ENCODE assay signal across 14 cellular contexts in the genomic region with DNA sequence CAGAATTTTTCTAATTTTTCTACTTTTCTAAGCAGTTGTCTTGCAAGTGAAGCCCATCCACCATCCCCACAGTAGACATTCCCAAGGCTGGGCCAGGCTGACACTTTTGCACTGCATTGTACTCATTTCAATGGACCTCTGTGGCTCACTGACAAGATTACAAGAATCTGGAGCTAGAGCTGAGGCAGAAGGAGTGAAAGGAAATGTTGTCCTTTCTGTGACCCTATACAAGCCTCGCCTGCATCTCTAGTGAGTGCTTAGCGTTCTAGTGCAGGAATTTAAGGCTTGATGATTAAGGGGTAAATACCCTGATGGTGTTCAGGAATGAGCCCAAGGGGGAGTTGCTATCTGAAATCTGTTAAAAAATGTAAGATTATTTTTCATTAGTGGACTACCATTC.
"Had no signal": no experiment of that assay in that cellular context is flagged by ENCODE, and none has a peak within 500 bp of the region (broad histone marks: within the 10 kb centered on the region; RNA-seq: fewer than 3 reads in every experiment).

No MANE protein-coding gene starts in this region.

- H3K4me3 Mint-ChIP-seq: activated naive CD8-positive, alpha-beta T cell treated with anti-CD3 and anti-CD28 coated beads for 36 hours; nephron progenitor cell; stimulated activated naive CD8-positive, alpha-beta T cell treated with anti-CD3 and anti-CD28 coated beads, Interleukin-15, Interleukin-2, amounts not matched to agents 100 ng/mL and 50 ng/mL, for 24 hours; T-cell had no signal

- H3K27me3 Mint-ChIP-seq: activated naive CD8-positive, alpha-beta T cell treated with anti-CD3 and anti-CD28 coated beads for 36 hours; stimulated activated naive CD8-positive, alpha-beta T cell treated with anti-CD3 and anti-CD28 coated beads, Interleukin-15, Interleukin-2, amounts not matched to agents 100 ng/mL and 50 ng/mL, for 24 hours had no signal

- H3K9me3 Mint-ChIP-seq: activated naive CD8-positive, alpha-beta T cell treated with anti-CD3 and anti-CD28 coated beads for 36 hours; stimulated activated naive CD8-positive, alpha-beta T cell treated with anti-CD3 and anti-CD28 coated beads, Interleukin-15, Interleukin-2, amounts not matched to agents 100 ng/mL and 50 ng/mL, for 24 hours; T-cell had no signal

- H3K27ac Mint-ChIP-seq: activated naive CD8-positive, alpha-beta T cell treated with anti-CD3 and anti-CD28 coated beads for 36 hours; nephron progenitor cell; stimulated activated naive CD8-positive, alpha-beta T cell treated with anti-CD3 and anti-CD28 coated beads, Interleukin-15, Interleukin-2, amounts not matched to agents 100 ng/mL and 50 ng/mL, for 24 hours; T-cell had no signal

- DNase-seq: activated CD4-positive, alpha-beta T cell treated with anti-CD3 and anti-CD28 coated beads for 48 hours; activated CD8-positive, alpha-beta memory T cell treated with anti-CD3 and anti-CD28 coated beads, Interleukin-2, amount 50 U/mL, for 48 hours; activated gamma-delta T cell treated with Interleukin-2 at 50 U/mL for 16 hours; activated naive CD8-positive, alpha-beta T cell treated with anti-CD3 and anti-CD28 coated beads for 36 hours; aorta; colonic mucosa; hypothalamus; kidney glomerular epithelial cell; nephron progenitor cell; psoas muscle; right lobe of liver; T-cell; upper lobe of left lung had no signal
